Comparison of ENCODE assay signal across 23 cellular contexts in the genomic region with DNA sequence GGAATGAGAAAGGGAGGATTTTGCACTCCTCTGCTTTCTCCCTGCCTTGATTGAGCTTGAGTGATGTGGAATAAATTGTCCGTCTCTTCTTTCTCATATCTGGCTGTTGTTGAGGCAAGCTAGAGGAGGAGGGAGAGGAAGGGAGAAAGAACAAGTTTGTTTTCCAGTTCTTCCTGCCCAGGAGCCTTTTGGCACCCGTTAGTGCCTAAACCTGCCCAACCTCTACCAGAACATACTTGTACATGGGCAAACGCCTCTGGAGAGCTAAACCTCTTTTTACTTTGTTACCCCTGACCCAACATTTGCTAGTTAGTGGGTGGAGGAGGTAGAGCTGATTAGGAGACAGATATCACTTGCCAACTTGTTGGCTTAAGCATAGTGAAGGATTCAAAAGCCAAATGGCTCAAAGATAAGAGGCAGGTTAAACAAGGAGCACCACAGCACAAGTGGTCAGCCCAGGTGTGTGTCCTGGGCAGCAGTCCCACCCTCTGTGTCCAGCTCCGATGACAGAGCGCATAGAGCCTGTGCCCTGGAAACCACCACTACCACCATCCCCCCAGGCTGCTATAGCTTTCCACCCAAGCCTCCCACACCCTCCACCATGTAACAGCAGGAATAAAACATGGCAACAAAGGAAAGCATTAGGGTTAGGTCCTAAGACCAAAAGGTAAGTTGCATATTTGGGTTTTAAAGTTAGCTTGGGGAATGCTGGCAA. TPM values are rescaled to one million over a fixed set of nuclear protein-coding genes. Genes with fewer than 3 reads are reported as not detected.
DNase-seq lines count a peak whose midpoint lies in the region; ATAC-seq and TF ChIP-seq lines count a peak whose summit lies in the region.
"Had no signal": no experiment of that assay in that cellular context is flagged by ENCODE, and none has a peak within 500 bp of the region (broad histone marks: within the 10 kb centered on the region; RNA-seq: fewer than 3 reads in every experiment).

No MANE protein-coding gene starts in this region.

- no peak overlapping the region for H2BK120ac ChIP-seq in mesendoderm (ENCODE audit: low read depth, low read length)

- no CpG with 5 or more reads among the region's 5 CpGs for WGBS in mesendoderm (ENCODE audit: extremely low coverage, insufficient coverage, low lambda C conversion rate)
- 29 to 37% methylated on average over 5 of the region's 5 CpGs for WGBS in thyroid gland, 2 donors

- H3K27ac Mint-ChIP-seq in GM23338: no peak overlapping the region

- no peak for ATAC-seq in GM23338

- no peaks in the 10 kb centered on the region for H3K27me3 Mint-ChIP-seq in GM23338 (ENCODE audit: insufficient read depth, low read depth, poor library complexity)

- H3K23ac ChIP-seq in mesendoderm (ENCODE audit: low read length): no peak overlapping the region

- peaks cover 3% of the 10 kb centered on the region; the same call in 1 of the 2 replicates for H3K4me1 ChIP-seq in GM23338 (ENCODE audit: insufficient read depth)
- peaks cover 2% of the 10 kb centered on the region for H3K4me1 ChIP-seq in mesendoderm (ENCODE audit: control insufficient read depth, low read depth, low read length)
- H3K4me1 ChIP-seq in thyroid gland: peaks cover 5 to 8% of the 10 kb centered on the region in 2 donors
- H3K4me1 ChIP-seq in Karpas-422 (ENCODE audit: low read length): no peaks in the 10 kb centered on the region
- H3K4me1 ChIP-seq: Peyer's patch had no signal

- H2BK15ac ChIP-seq in mesendoderm (replicated peaks; ENCODE audit: low read depth): no peak overlapping the region

- H3K4ac ChIP-seq in mesendoderm (ENCODE audit: low read depth, low read length): no peak overlapping the region

- H2AFZ ChIP-seq in GM23338 (peak overlapping the region; percentile 74; the same call in 1 of the 2 replicates), Karpas-422 (ENCODE audit: low read length) (no peak overlapping the region)

- no peaks in the 10 kb centered on the region for H3K36me3 Mint-ChIP-seq in GM23338 (ENCODE audit: low read depth)
- H3K36me3 Mint-ChIP-seq: CD8-positive, alpha-beta memory T cell had no signal

- H4K8ac ChIP-seq in mesendoderm (ENCODE audit: low read depth, low read length): no peak overlapping the region

- H3K79me2 ChIP-seq in GM23338 (replicated peaks; ENCODE audit: insufficient read depth) (no peaks in the 10 kb centered on the region), mesendoderm (ENCODE audit: control insufficient read depth, insufficient read depth, low read length) (no peaks in the 10 kb centered on the region), Karpas-422 (ENCODE audit: low read length) (no peaks in the 10 kb centered on the region)

- no peak overlapping the region for H2BK5ac ChIP-seq in mesendoderm (ENCODE audit: low read length)

- no peak for TF ChIP-seq POLR2A in thyroid gland (IDR thresholded peaks at IDR 0.05)

- intact Hi-C loops in thyroid gland (cut with DNase I): no loop called here

- H3K4me1 Mint-ChIP-seq in GM23338: peaks cover 5% of the 10 kb centered on the region
- H3K4me1 Mint-ChIP-seq: CD8-positive, alpha-beta memory T cell had no signal

- no peak overlapping the region for H3K4me3 Mint-ChIP-seq in GM23338
- H3K4me3 Mint-ChIP-seq: CD8-positive, alpha-beta memory T cell had no signal

- H3K4me3 ChIP-seq in GM23338: no peak overlapping the region
- H3K4me3 ChIP-seq in mesendoderm (ENCODE audit: low read length): no peak overlapping the region
- no peak overlapping the region for H3K4me3 ChIP-seq in thyroid gland (replicated peaks in 1 of 3)
- H3K4me3 ChIP-seq in Karpas-422 (ENCODE audit: low read length): no peak overlapping the region
- H3K4me3 ChIP-seq in WERI-Rb-1 (ENCODE audit: low read depth, low read length): no peak overlapping the region
- H3K4me3 ChIP-seq: K562, Peyer's patch had no signal

- no peaks in the 10 kb centered on the region for H3K9me3 ChIP-seq in thyroid gland
- H3K9me3 ChIP-seq in Karpas-422 (ENCODE audit: low read length): no peaks in the 10 kb centered on the region
- no peaks in the 10 kb centered on the region for H3K9me3 ChIP-seq in WERI-Rb-1 (ENCODE audit: severe bottlenecking)
- H3K9me3 ChIP-seq: Peyer's patch had no signal

- TF ChIP-seq CTCF in GM23338 (conservative IDR thresholded peaks at IDR 0.05; ENCODE audit: low read depth in 2 of 2) (no peak), VCaP (conservative IDR thresholded peaks at IDR 0.05) (no peak), thyroid gland (IDR thresholded peaks at IDR 0.05) (no peak), WERI-Rb-1 (IDR thresholded peaks at IDR 0.05; ENCODE audit: low read depth, low read length) (no peak)

- peaks cover 10% of the 10 kb centered on the region; the same call in 1 of the 2 replicates for H3K9me2 ChIP-seq in GM23338 (ENCODE audit: insufficient read depth)
- no peaks in the 10 kb centered on the region for H3K9me2 ChIP-seq in Karpas-422 (replicated peaks; ENCODE audit: insufficient read depth, low read length)

- DNase-seq in GM23338 (ENCODE audit: low spot score): no peak
- peak; percentile 27 for DNase-seq in mesendoderm
- DNase-seq in thyroid gland: peak; percentile 22 to 27
- no peak for DNase-seq in GF-D8 (lab: John Stamatoyannopoulos, UW)
- DNase-seq in Karpas-422: no peak
- DNase-seq in WERI-Rb-1: no peak
- DNase-seq: AML-193; C1 segment of cervical spinal cord; Calu3; CD8-positive, alpha-beta memory T cell; DMS153; NCI-H1105; NCI-H146; NCI-H2081; NCI-H2171; NCI-H345; NCI-H524 treated with DMSO at 0.1 percent for 48 hours; NCI-H82; Peyer's patch had no signal

- H3K27me3 ChIP-seq in GM23338 (ENCODE audit: insufficient read depth) (no peaks in the 10 kb centered on the region), mesendoderm (ENCODE audit: insufficient read depth, low read length, poor library complexity) (no peaks in the 10 kb centered on the region), thyroid gland (no peaks in the 10 kb centered on the region), Karpas-422 (ENCODE audit: low read length) (no peaks in the 10 kb centered on the region), WERI-Rb-1 (ENCODE audit: insufficient read depth, low read depth, severe bottlenecking) (no peaks in the 10 kb centered on the region)
- H3K27me3 ChIP-seq: Peyer's patch had no signal

- no peak overlapping the region for H3K4me2 ChIP-seq in GM23338
- no peak overlapping the region for H3K4me2 ChIP-seq in mesendoderm (ENCODE audit: low read length)
- H3K4me2 ChIP-seq in Karpas-422 (ENCODE audit: low read depth, low read length, poor library complexity, severe bottlenecking): no peak overlapping the region

- no peaks in the 10 kb centered on the region for H3K79me1 ChIP-seq in mesendoderm (ENCODE audit: low read length)

- H3K9ac ChIP-seq in mesendoderm (ENCODE audit: low read length): no peak overlapping the region
- no peak overlapping the region for H3K9ac ChIP-seq in Karpas-422 (ENCODE audit: low read length)

- no peaks in the 10 kb centered on the region for H4K20me1 ChIP-seq in GM23338 (replicated peaks; ENCODE audit: insufficient read depth)
- no peaks in the 10 kb centered on the region for H4K20me1 ChIP-seq in Karpas-422 (ENCODE audit: insufficient read depth, low read depth, low read length)

- H3K27ac ChIP-seq in GM23338 (ENCODE audit: low read depth) (no peak overlapping the region), VCaP (peak overlapping the region; percentile 83), mesendoderm (ENCODE audit: low read depth, low read length) (no peak overlapping the region), thyroid gland (no peak overlapping the region), Karpas-422 (ENCODE audit: low read length) (no peak overlapping the region), WERI-Rb-1 (no peak overlapping the region)
- H3K27ac ChIP-seq: Peyer's patch had no signal

- H4K5ac ChIP-seq in mesendoderm (ENCODE audit: low read length): no peak overlapping the region

- no peaks in the 10 kb centered on the region for H3K9me3 Mint-ChIP-seq in GM23338
- H3K9me3 Mint-ChIP-seq: CD8-positive, alpha-beta memory T cell had no signal

- H3K18ac ChIP-seq in mesendoderm (ENCODE audit: low read length): no peak overlapping the region

- H2AK5ac ChIP-seq in mesendoderm (ENCODE audit: low read length): no peak overlapping the region

- no peaks in the 10 kb centered on the region for H3K36me3 ChIP-seq in GM23338 (ENCODE audit: insufficient read depth)
- H3K36me3 ChIP-seq in mesendoderm (ENCODE audit: control insufficient read depth, insufficient read depth, low read length): no peaks in the 10 kb centered on the region
- H3K36me3 ChIP-seq in thyroid gland: no peaks in the 10 kb centered on the region
- H3K36me3 ChIP-seq in Karpas-422 (ENCODE audit: insufficient read depth, low read length): no peaks in the 10 kb centered on the region
- H3K36me3 ChIP-seq in WERI-Rb-1: no peaks in the 10 kb centered on the region
- H3K36me3 ChIP-seq: Peyer's patch had no signal

- no peaks in the 10 kb centered on the region for H3F3A ChIP-seq in GM23338 (replicated peaks; ENCODE audit: low read depth)

- no peak overlapping the region for H3K56ac ChIP-seq in mesendoderm (ENCODE audit: low read length)

RNA-seq across cellular contexts. Expression of gene ODF4, which starts 6.5 kb away (rescaled TPM):
- not detected in 2 replicates for total RNA-seq in GM23338 (2014; rRNA removed; shearing (Covaris generic))
- not detected in 2 replicates for polyA plus RNA-seq in GM23338 (2016; fragmentation: Nextera tagmentation; extraction: Ambion mirVana)
- not detected for polyA plus RNA-seq in mesendoderm (2013, experiment 1 of 2)
- polyA plus RNA-seq in mesendoderm (2013, experiment 2 of 2): not detected
- not detected for total RNA-seq in thyroid gland
- total RNA-seq in Karpas-422 (2014; rRNA removed; shearing (Covaris generic); ENCODE audit: low replicate concordance): not detected in 2 replicates
- total RNA-seq: Calu3; CD8-positive, alpha-beta memory T cell; G401; K562; Peyer's patch had no signal
- polyA plus RNA-seq: AG04450; CD8-positive, alpha-beta memory T cell; K562 had no signal

RNA-seq across cellular contexts. Expression of gene ARHGEF15, which starts 36.1 kb away (rescaled TPM):
- 0.43 and 0.52 TPM in 2 replicates for total RNA-seq in GM23338 (2014; rRNA removed; shearing (Covaris generic))
- 0.26 and 0.50 TPM in 2 replicates for polyA plus RNA-seq in GM23338 (2016; fragmentation: Nextera tagmentation; extraction: Ambion mirVana)
- polyA plus RNA-seq in mesendoderm (2013, experiment 1 of 2): 1.6 TPM
- polyA plus RNA-seq in mesendoderm (2013, experiment 2 of 2): 1.3 TPM
- total RNA-seq in thyroid gland: 1 to 10 TPM; 4.3 to 9.8 (median 6.8) TPM
- not detected in 2 replicates for total RNA-seq in Karpas-422 (2014; rRNA removed; shearing (Covaris generic); ENCODE audit: low replicate concordance)
- total RNA-seq: Calu3; CD8-positive, alpha-beta memory T cell; K562 had no signal
- polyA plus RNA-seq: AG04450; CD8-positive, alpha-beta memory T cell; K562 had no signal

RNA-seq across cellular contexts. Expression of gene RPL26, which starts 36.9 kb away (rescaled TPM):
- total RNA-seq in GM23338 (2014; rRNA removed; shearing (Covaris generic)): 3,158 and 4,450 TPM in 2 replicates
- polyA plus RNA-seq in GM23338 (2016; fragmentation: Nextera tagmentation; extraction: Ambion mirVana): 2,274 and 2,541 TPM in 2 replicates
- polyA plus RNA-seq in mesendoderm (2013, experiment 1 of 2): 6,705 TPM
- 6,705 TPM for polyA plus RNA-seq in mesendoderm (2013, experiment 2 of 2)
- 1,000 to 10,000 TPM; 2,728 to 5,465 (median 3,162) TPM for total RNA-seq in thyroid gland
- total RNA-seq in Karpas-422 (2014; rRNA removed; shearing (Covaris generic); ENCODE audit: low replicate concordance): 4,201 and 4,757 TPM in 2 replicates

RNA-seq across cellular contexts. Expression of gene SLC25A35, which starts 50.9 kb away (rescaled TPM):
- total RNA-seq in GM23338 (2014; rRNA removed; shearing (Covaris generic)): 2.3 and 4.7 TPM in 2 replicates
- 3.2 and 3.6 TPM in 2 replicates for polyA plus RNA-seq in GM23338 (2016; fragmentation: Nextera tagmentation; extraction: Ambion mirVana)
- 1.6 TPM for polyA plus RNA-seq in mesendoderm (2013, experiment 1 of 2)
- 2.0 TPM for polyA plus RNA-seq in mesendoderm (2013, experiment 2 of 2)
- total RNA-seq in thyroid gland: 10 to 100 TPM in 1 of 4 donors, 1 to 10 TPM in 3; 2.9 to 12.7 (median 5.9) TPM
- 4.8 and 7.6 TPM in 2 replicates for total RNA-seq in Karpas-422 (2014; rRNA removed; shearing (Covaris generic); ENCODE audit: low replicate concordance)

Comparison
In these comparisons a context has a peak if more than half of its experiments do, and no peak if none do; other contexts are left out.
1. DNase-seq: peak in mesendoderm (single experiment) and thyroid gland (2 of 2); none in GM23338 (single experiment), GF-D8 (single experiment), Karpas-422 (single experiment) and WERI-Rb-1 (single experiment).